ENCODE assay signal across 8 cellular contexts in the genomic region with DNA sequence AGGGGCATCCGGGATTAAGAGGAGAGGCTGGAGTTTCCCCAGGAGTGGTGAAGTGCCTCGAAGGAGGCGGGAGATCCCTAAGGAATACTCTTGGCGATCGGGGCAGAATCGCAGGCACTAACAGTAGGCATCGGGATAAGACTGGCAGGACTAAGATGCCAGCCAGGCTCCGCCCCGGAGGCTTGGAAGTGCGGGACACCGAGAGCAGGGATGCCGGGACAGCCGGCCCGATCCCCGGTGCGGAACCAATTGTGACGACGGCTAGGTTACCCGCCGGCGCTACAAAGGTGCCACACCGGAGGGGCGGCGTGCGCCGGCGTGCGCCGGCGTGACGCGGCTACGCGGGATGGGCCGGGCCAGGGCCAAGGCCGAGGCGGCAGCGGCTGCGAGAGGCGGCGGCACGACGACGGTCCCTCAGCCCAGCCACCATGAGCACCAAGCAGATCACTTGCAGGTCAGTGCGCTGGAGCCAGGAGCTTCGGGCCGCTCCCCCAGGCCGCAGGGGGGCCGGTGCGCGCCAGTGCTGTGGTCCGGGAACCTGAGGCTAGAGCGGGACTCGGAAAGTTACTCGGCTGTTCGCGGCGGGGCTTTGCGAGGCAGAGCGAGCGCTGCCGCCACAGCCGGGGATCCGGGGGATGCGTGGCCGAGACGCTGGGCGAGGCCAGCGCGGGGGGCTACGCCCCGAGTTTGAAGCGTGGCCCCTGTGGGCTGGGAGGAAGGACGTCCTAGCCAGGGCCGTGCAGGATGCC. TPM values are rescaled to one million over a fixed set of nuclear protein-coding genes. Genes with fewer than 3 reads are reported as not detected.
DNase-seq lines count a peak whose midpoint lies in the region; ATAC-seq and TF ChIP-seq lines count a peak whose summit lies in the region.

A gene with protein sequence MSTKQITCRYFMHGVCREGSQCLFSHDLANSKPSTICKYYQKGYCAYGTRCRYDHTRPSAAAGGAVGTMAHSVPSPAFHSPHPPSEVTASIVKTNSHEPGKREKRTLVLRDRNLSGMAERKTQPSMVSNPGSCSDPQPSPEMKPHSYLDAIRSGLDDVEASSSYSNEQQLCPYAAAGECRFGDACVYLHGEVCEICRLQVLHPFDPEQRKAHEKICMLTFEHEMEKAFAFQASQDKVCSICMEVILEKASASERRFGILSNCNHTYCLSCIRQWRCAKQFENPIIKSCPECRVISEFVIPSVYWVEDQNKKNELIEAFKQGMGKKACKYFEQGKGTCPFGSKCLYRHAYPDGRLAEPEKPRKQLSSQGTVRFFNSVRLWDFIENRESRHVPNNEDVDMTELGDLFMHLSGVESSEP (plus strand): TSS at position 365 of the 749 bp plus-strand sequence. CDS start 64 bp downstream, at position 429.

- no peaks in the 10 kb centered on the region for H3K9me3 Mint-ChIP-seq in activated CD8-positive, alpha-beta T cell treated with anti-CD3 and anti-CD28 coated beads for 36 hours

- POLR2A ChIA-PET in activated CD8-positive, alpha-beta T cell treated with anti-CD3 and anti-CD28 coated beads for 36 hours (lab: Charles Lee) = interaction anchor here (0.6 to 1.6 kb wide), 6 partner anchors 10 to 244 kb away, joined by 3 to 8 read pairs (median 3); a partner anchor contains a TSS

- H3K36me3 Mint-ChIP-seq in activated CD8-positive, alpha-beta T cell treated with anti-CD3 and anti-CD28 coated beads for 36 hours (ENCODE audit: low read depth) = peaks cover 3% of the 10 kb centered on the region

- peak within 1 kb of the TSS; percentile 82 for H3K4me3 ChIP-seq in lower lobe of right lung

- intact Hi-C loops in activated CD8-positive, alpha-beta T cell treated with anti-CD3 and anti-CD28 coated beads for 36 hours (cut with micrococcal nuclease) = no loop called here
- intact Hi-C loops in lower lobe of right lung (cut with DNase I) = no loop called here

- peak within 1 kb of the TSS; percentile 74 for H3K4me3 Mint-ChIP-seq in activated CD8-positive, alpha-beta T cell treated with anti-CD3 and anti-CD28 coated beads for 36 hours

- H3K27ac ChIP-seq in C4-2B (peak within 1 kb of the TSS; percentile 92), lower lobe of right lung (peak within 1 kb of the TSS; percentile 97)

- peaks cover 19% of the 10 kb centered on the region for H3K27me3 Mint-ChIP-seq in activated CD8-positive, alpha-beta T cell treated with anti-CD3 and anti-CD28 coated beads for 36 hours

- no peaks in the 10 kb centered on the region for H3K36me3 ChIP-seq in lower lobe of right lung

- H3K27me3 ChIP-seq in lower lobe of right lung (ENCODE audit: low read depth) = peaks cover 23% of the 10 kb centered on the region

- H3K27ac Mint-ChIP-seq in activated CD8-positive, alpha-beta T cell treated with anti-CD3 and anti-CD28 coated beads for 36 hours = peak within 1 kb of the TSS; percentile 93

- CTCF ChIA-PET in activated CD8-positive, alpha-beta T cell treated with anti-CD3 and anti-CD28 coated beads for 36 hours (lab: Charles Lee) = interaction anchor here (0.9 kb wide), 1 partner anchor 22 kb away, joined by 3 read pairs; no protein-coding TSS in a partner anchor

- ATAC-seq in HG03457 (IDR thresholded peaks at IDR 0.05; ENCODE audit: unreplicated experiment) (peak; percentile 76), lower lobe of right lung (peak; percentile 98 to 99)
- peak; percentile 89 for ATAC-seq in activated CD8-positive, alpha-beta T cell treated with anti-CD3 and anti-CD28 coated beads for 36 hours

- peaks cover 43% of the 10 kb centered on the region for H3K4me1 ChIP-seq in lower lobe of right lung

- peaks cover 49% of the 10 kb centered on the region for H3K4me1 Mint-ChIP-seq in activated CD8-positive, alpha-beta T cell treated with anti-CD3 and anti-CD28 coated beads for 36 hours (ENCODE audit: low read depth)

- peak; percentile 53 for DNase-seq in GM19240 (ENCODE audit: insufficient read length, low spot score)
- DNase-seq in NCI-H82 treated with DMSO at 0.1 percent for 48 hours (lab: John Stamatoyannopoulos, UW; ENCODE audit: unreplicated experiment) = peak; percentile 58
- DNase-seq in activated CD8-positive, alpha-beta T cell treated with anti-CD3 and anti-CD28 coated beads for 36 hours = peak; percentile 81
- peak; percentile 93 for DNase-seq in ecto neural progenitor cell (ENCODE audit: low spot score)
- DNase-seq in lower lobe of right lung = peak; percentile 92
- peak; percentile 72 to 83 (median 81) for DNase-seq in stimulated activated CD4-positive, alpha-beta T cell treated with anti-CD3 and anti-CD28 coated beads, TNF-alpha, amount 100 ng/mL, for 24 hours (ENCODE audit: low read depth in 3 of 3)

- no peaks in the 10 kb centered on the region for H3K9me3 ChIP-seq in lower lobe of right lung

- TF ChIP-seq CTCF in C4-2B (conservative IDR thresholded peaks at IDR 0.05) = no peak
- no peak for TF ChIP-seq CTCF in activated CD8-positive, alpha-beta T cell treated with anti-CD3 and anti-CD28 coated beads for 36 hours (IDR thresholded peaks at IDR 0.05)
- TF ChIP-seq CTCF in lower lobe of right lung (IDR thresholded peaks at IDR 0.05) = no peak

RNA-seq across cellular contexts. Expression of the gene that starts here (rescaled TPM):
- 10 to 100 TPM; 27.8 to 28.2 TPM for total RNA-seq in activated CD8-positive, alpha-beta T cell treated with anti-CD3 and anti-CD28 coated beads for 36 hours
- total RNA-seq in lower lobe of right lung = 21.7 TPM

Comparison
In these comparisons a context has a peak if more than half of its experiments do, and no peak if none do; other contexts are left out.
1. Peak in every context shown above with its lines: DNase-seq, ATAC-seq, H3K4me3 ChIP-seq and H3K27ac ChIP-seq.